20 cellular contexts compared by ENCODE assay signal in the genomic region with DNA sequence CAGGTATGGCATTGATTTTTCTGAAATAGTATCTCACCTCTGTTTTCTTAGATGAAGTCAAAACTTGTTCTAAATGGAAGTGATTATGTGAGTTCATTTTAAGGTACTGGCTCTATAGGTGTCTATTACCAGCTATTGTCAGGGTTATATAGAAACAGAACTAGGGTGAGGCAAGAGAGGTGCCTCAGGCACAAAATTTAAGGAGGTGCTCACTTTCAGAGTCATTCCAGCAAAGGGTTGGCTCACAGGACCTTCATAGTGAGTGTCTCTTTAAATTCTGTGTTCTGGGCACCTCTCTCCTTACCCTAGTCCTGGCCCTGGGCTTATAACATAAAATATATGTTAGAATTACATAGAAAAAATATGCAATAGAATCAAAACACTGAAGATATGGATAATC. TPM values are rescaled to one million over a fixed set of nuclear protein-coding genes. Genes with fewer than 3 reads are reported as not detected.
DNase-seq lines count a peak whose midpoint lies in the region; ATAC-seq and TF ChIP-seq lines count a peak whose summit lies in the region.
"Had no signal": no experiment of that assay in that cellular context is flagged by ENCODE, and none has a peak within 500 bp of the region (broad histone marks: within the 10 kb centered on the region; RNA-seq: fewer than 3 reads in every experiment).

No MANE protein-coding gene starts in this region.

- TF ChIP-seq CTCF in OCI-LY3 (IDR thresholded peaks at IDR 0.05; ENCODE audit: low read depth, low read length): no peak

- H3K4me2 ChIP-seq in OCI-LY3 (ENCODE audit: low read length): peak overlapping the region; percentile 56; the same call in 1 of the 2 replicates

- no peak overlapping the region for H3K4me3 Mint-ChIP-seq in activated CD4-positive, alpha-beta T cell treated with anti-CD3 and anti-CD28 coated beads, Interleukin-2, amount 10 ng/mL, durations not matched to agents 7 days and 5 days
- peak overlapping the region in 3 of 4 donors; percentile 52 to 84 (median 75) for H3K4me3 Mint-ChIP-seq in CD4-positive, CD25-positive, alpha-beta regulatory T cell
- no peak overlapping the region for H3K4me3 Mint-ChIP-seq in central memory CD8-positive, alpha-beta T cell
- H3K4me3 Mint-ChIP-seq: HFFc6 had no signal

- peaks cover 51% of the 10 kb centered on the region for H3K36me3 Mint-ChIP-seq in activated CD4-positive, alpha-beta T cell treated with anti-CD3 and anti-CD28 coated beads, Interleukin-2, amount 10 ng/mL, durations not matched to agents 7 days and 5 days (ENCODE audit: low read depth)
- peaks cover 18% of the 10 kb centered on the region for H3K36me3 Mint-ChIP-seq in CD4-positive, CD25-positive, alpha-beta regulatory T cell
- H3K36me3 Mint-ChIP-seq in central memory CD8-positive, alpha-beta T cell (ENCODE audit: insufficient read depth): peaks cover 11% of the 10 kb centered on the region
- H3K36me3 Mint-ChIP-seq: natural killer cell had no signal

- no peaks in the 10 kb centered on the region for H3K27me3 Mint-ChIP-seq in activated CD4-positive, alpha-beta T cell treated with anti-CD3 and anti-CD28 coated beads, Interleukin-2, amount 10 ng/mL, durations not matched to agents 7 days and 5 days
- H3K27me3 Mint-ChIP-seq in CD4-positive, CD25-positive, alpha-beta regulatory T cell: no peaks in the 10 kb centered on the region
- no peaks in the 10 kb centered on the region for H3K27me3 Mint-ChIP-seq in central memory CD8-positive, alpha-beta T cell

- H3K27ac Mint-ChIP-seq in activated CD4-positive, alpha-beta T cell treated with anti-CD3 and anti-CD28 coated beads, Interleukin-2, amount 10 ng/mL, durations not matched to agents 7 days and 5 days: peak overlapping the region; percentile 93
- H3K27ac Mint-ChIP-seq in CD4-positive, CD25-positive, alpha-beta regulatory T cell: peak overlapping the region; percentile 51 to 98 (median 93)
- peak overlapping the region; percentile 93 for H3K27ac Mint-ChIP-seq in central memory CD8-positive, alpha-beta T cell (ENCODE audit: low read depth)

- peak overlapping the region; percentile 66 for H3K4me3 ChIP-seq in CD4-positive, CD25-positive, alpha-beta regulatory T cell (ENCODE audit: low read depth, low read length)
- no peak overlapping the region for H3K4me3 ChIP-seq in OCI-LY3 (ENCODE audit: low read length)
- H3K4me3 ChIP-seq: esophagus squamous epithelium, gastroesophageal sphincter, SJCRH30 had no signal

- peak overlapping the region; percentile 66 for H3K27ac ChIP-seq in CD4-positive, CD25-positive, alpha-beta regulatory T cell (ENCODE audit: insufficient read depth, low read length, poor library complexity, severe bottlenecking)
- H3K27ac ChIP-seq in OCI-LY3 (ENCODE audit: low read length): no peak overlapping the region
- H3K27ac ChIP-seq: gastroesophageal sphincter, SJCRH30 had no signal

- H3K4me1 Mint-ChIP-seq in activated CD4-positive, alpha-beta T cell treated with anti-CD3 and anti-CD28 coated beads, Interleukin-2, amount 10 ng/mL, durations not matched to agents 7 days and 5 days: peaks cover 57% of the 10 kb centered on the region
- H3K4me1 Mint-ChIP-seq in CD4-positive, CD25-positive, alpha-beta regulatory T cell: peaks cover 33 to 64% (median 50%) of the 10 kb centered on the region in 4 donors
- H3K4me1 Mint-ChIP-seq in central memory CD8-positive, alpha-beta T cell: peaks cover 62% of the 10 kb centered on the region

- H3K9me3 ChIP-seq in CD4-positive, CD25-positive, alpha-beta regulatory T cell (ENCODE audit: control insufficient read depth in 2 of 2, low read length in 2 of 2): no peaks in the 10 kb centered on the region
- no peaks in the 10 kb centered on the region for H3K9me3 ChIP-seq in OCI-LY3 (ENCODE audit: insufficient read depth, low read length)
- H3K9me3 ChIP-seq: BE2C, esophagus squamous epithelium, gastroesophageal sphincter, SJCRH30 had no signal

- 0 out of 2 replicates have a peak, but pooled peaks cover 2% of the 10 kb centered on the region for H3K79me2 ChIP-seq in OCI-LY3 (ENCODE audit: low read length)

- H3K4me1 ChIP-seq in CD4-positive, CD25-positive, alpha-beta regulatory T cell (ENCODE audit: control insufficient read depth, insufficient read depth, low read length, poor library complexity, severe bottlenecking): peaks cover 41% of the 10 kb centered on the region
- H3K4me1 ChIP-seq in OCI-LY3 (ENCODE audit: low read length): peaks cover 30% of the 10 kb centered on the region

- POLR2A ChIA-PET in activated CD4-positive, alpha-beta T cell treated with anti-CD3 and anti-CD28 coated beads, Interleukin-2, amount 10 ng/mL, durations not matched to agents 7 days and 5 days (lab: Charles Lee): no interaction called here

- DNase-seq in activated CD4-positive, alpha-beta T cell treated with anti-CD3 and anti-CD28 coated beads, Interleukin-2, amount 10 ng/mL, durations not matched to agents 7 days and 5 days: no peak
- no peak for DNase-seq in activated CD4-positive, alpha-beta T cell treated with anti-CD3 and anti-CD28 coated beads, Interleukin-2, amount 50 U/mL, for 1 hour
- DNase-seq in CD4-positive, CD25-positive, alpha-beta regulatory T cell: no peak
- DNase-seq in central memory CD8-positive, alpha-beta T cell (ENCODE audit: low spot score in 2 of 2): no peak
- DNase-seq in kidney glomerular epithelial cell (lab: John Stamatoyannopoulos, UW): no peak
- no peak for DNase-seq in NCI-H2081 treated with DMSO at 0.1 percent for 48 hours (lab: John Stamatoyannopoulos, UW)
- DNase-seq: activated CD8-positive, alpha-beta memory T cell treated with anti-CD3 and anti-CD28 coated beads for 24 hours; BE2C; caudate nucleus; esophagus squamous epithelium; HFFc6; natural killer cell; NCI-H1417 treated with DMSO at 0.1 percent for 48 hours; NCI-H69; SJCRH30; stimulated activated CD4-positive, alpha-beta T cell treated with anti-CD3 and anti-CD28 coated beads, Interleukin-12 subunit alpha, Interleukin-12 subunit beta, amount 100 ng/mL, for 4 hours; substantia nigra had no signal

- no peak for ATAC-seq in CD4-positive, CD25-positive, alpha-beta regulatory T cell (ENCODE audit: low read depth in 2 of 2)
- ATAC-seq in central memory CD8-positive, alpha-beta T cell (replicated peaks; ENCODE audit: extremely low read depth, poor library complexity, severe bottlenecking): no peak
- ATAC-seq in GM19035 (IDR thresholded peaks at IDR 0.05; ENCODE audit: unreplicated experiment): no peak
- ATAC-seq: gastroesophageal sphincter, natural killer cell had no signal

- no peaks in the 10 kb centered on the region for H3K36me3 ChIP-seq in CD4-positive, CD25-positive, alpha-beta regulatory T cell (ENCODE audit: control insufficient read depth, insufficient read depth, low read length)
- H3K36me3 ChIP-seq in OCI-LY3 (replicated peaks; ENCODE audit: low read depth, low read length): peaks cover 7% of the 10 kb centered on the region
- H3K36me3 ChIP-seq: BE2C had no signal

- H3K9me3 Mint-ChIP-seq in activated CD4-positive, alpha-beta T cell treated with anti-CD3 and anti-CD28 coated beads, Interleukin-2, amount 10 ng/mL, durations not matched to agents 7 days and 5 days: peaks cover 2% of the 10 kb centered on the region
- peaks cover 0 to 2% (median 0%) of the 10 kb centered on the region in 7 donors for H3K9me3 Mint-ChIP-seq in CD4-positive, CD25-positive, alpha-beta regulatory T cell
- H3K9me3 Mint-ChIP-seq in central memory CD8-positive, alpha-beta T cell: no peaks in the 10 kb centered on the region
- H3K9me3 Mint-ChIP-seq: HFFc6, natural killer cell had no signal

- H3K27me3 ChIP-seq in CD4-positive, CD25-positive, alpha-beta regulatory T cell (ENCODE audit: control insufficient read depth, insufficient read depth, low read length): no peaks in the 10 kb centered on the region
- H3K27me3 ChIP-seq in OCI-LY3 (ENCODE audit: low read depth, low read length): no peaks in the 10 kb centered on the region
- H3K27me3 ChIP-seq: BE2C, esophagus squamous epithelium, gastroesophageal sphincter, SJCRH30 had no signal

- H2AFZ ChIP-seq in OCI-LY3 (ENCODE audit: low read depth, low read length): no peak overlapping the region

- peaks cover 5% of the 10 kb centered on the region; the same call in 1 of the 2 replicates for H4K20me1 ChIP-seq in OCI-LY3 (ENCODE audit: insufficient read depth, low read length)

- H3K9ac ChIP-seq in OCI-LY3 (ENCODE audit: low read length): no peak overlapping the region

- CTCF ChIA-PET in activated CD4-positive, alpha-beta T cell treated with anti-CD3 and anti-CD28 coated beads, Interleukin-2, amount 10 ng/mL, durations not matched to agents 7 days and 5 days (lab: Charles Lee): interaction anchor here (1.1 kb wide), 1 partner anchor 15 kb away, joined by 3 read pairs; no protein-coding TSS in a partner anchor

RNA-seq across cellular contexts. Expression of gene KIAA0319L, which starts 49.3 kb away (rescaled TPM):
- total RNA-seq in activated CD4-positive, alpha-beta T cell treated with anti-CD3 and anti-CD28 coated beads, Interleukin-2, amount 10 ng/mL, durations not matched to agents 7 days and 5 days: 10 to 100 TPM; 37.6 to 46.3 TPM
- 72.4 TPM for total RNA-seq in CD4-positive, CD25-positive, alpha-beta regulatory T cell
- polyA plus RNA-seq in CD4-positive, CD25-positive, alpha-beta regulatory T cell: 10 to 100 TPM; 16.2 to 21.3 (median 17.4) TPM

RNA-seq across cellular contexts. Expression of gene NCDN, which starts 49.7 kb away (rescaled TPM):
- 10 to 100 TPM; 19.4 to 21.4 TPM for total RNA-seq in activated CD4-positive, alpha-beta T cell treated with anti-CD3 and anti-CD28 coated beads, Interleukin-2, amount 10 ng/mL, durations not matched to agents 7 days and 5 days
- 28.7 TPM for total RNA-seq in CD4-positive, CD25-positive, alpha-beta regulatory T cell
- 10 to 100 TPM in 2 of 4 donors, 1 to 10 TPM in 2; 5.5 to 11.1 (median 10.1) TPM for polyA plus RNA-seq in CD4-positive, CD25-positive, alpha-beta regulatory T cell

Comparison
In these comparisons a context has a peak if more than half of its experiments do, and no peak if none do; other contexts are left out.
1. H3K4me3 Mint-ChIP-seq: peak in CD4-positive, CD25-positive, alpha-beta regulatory T cell (3 of 4); none in activated CD4-positive, alpha-beta T cell treated with anti-CD3 and anti-CD28 coated beads, Interleukin-2, amount 10 ng/mL, durations not matched to agents 7 days and 5 days (single experiment) and central memory CD8-positive, alpha-beta T cell (single experiment).
2. Peak in every context shown above with its lines, with median percentiles within 50 percentile points of each other: H3K27ac Mint-ChIP-seq.